ENCODE assay signal across 1 cellular context in genomic region chr2:119730598-119731278, GRCh38.
TF ChIP-seq lines count a peak whose summit lies in the region.

No MANE protein-coding gene starts in this region.

TF ChIP-seq in H1, 55 proteins besides CTCF, POLR2A, EP300 and RAD21:
- TF ChIP-seq NRF1 (IDR thresholded peaks at IDR 0.05; ENCODE audit: low read depth, low read length) (no peak), CHD1 (IDR thresholded peaks at IDR 0.05; ENCODE audit: low read depth, low read length) (no peak), KDM4A (IDR thresholded peaks at IDR 0.05; ENCODE audit: low read depth, low read length, severe bottlenecking) (no peak), BRCA1 (IDR thresholded peaks at IDR 0.05; ENCODE audit: low read depth, low read length) (no peak), KDM5A (IDR thresholded peaks at IDR 0.05; ENCODE audit: low read length) (no peak), MAX (IDR thresholded peaks at IDR 0.05) (no peak), BCL11A (IDR thresholded peaks at IDR 0.05; ENCODE audit: low read depth in 2 of 2, low read length in 2 of 2) (no peak), SP2 (IDR thresholded peaks at IDR 0.05; ENCODE audit: low read length) (no peak), YY1 (IDR thresholded peaks at IDR 0.05; ENCODE audit: low read depth, low read length) (no peak), ATF2 (IDR thresholded peaks at IDR 0.05; ENCODE audit: low read length) (no peak), GTF2F1 (IDR thresholded peaks at IDR 0.05; ENCODE audit: borderline replicate concordance, low read depth, low read length) (no peak), HDAC6 (IDR thresholded peaks at IDR 0.05; ENCODE audit: low read depth, low read length) (no peak), SIX5 (IDR thresholded peaks at IDR 0.05; ENCODE audit: low read depth, low read length) (no peak), KDM1A (IDR thresholded peaks at IDR 0.05; ENCODE audit: borderline replicate concordance, low read length) (no peak), SIN3A (conservative IDR thresholded peaks at IDR 0.05 in 1 of 2, IDR thresholded peaks at IDR 0.05 in 1 of 2; ENCODE audit: low read depth in 1 of 2, low read length in 2 of 2) (no peak), SUZ12 (IDR thresholded peaks at IDR 0.05; ENCODE audit: low read length) (no peak)
